In the genomic region with DNA sequence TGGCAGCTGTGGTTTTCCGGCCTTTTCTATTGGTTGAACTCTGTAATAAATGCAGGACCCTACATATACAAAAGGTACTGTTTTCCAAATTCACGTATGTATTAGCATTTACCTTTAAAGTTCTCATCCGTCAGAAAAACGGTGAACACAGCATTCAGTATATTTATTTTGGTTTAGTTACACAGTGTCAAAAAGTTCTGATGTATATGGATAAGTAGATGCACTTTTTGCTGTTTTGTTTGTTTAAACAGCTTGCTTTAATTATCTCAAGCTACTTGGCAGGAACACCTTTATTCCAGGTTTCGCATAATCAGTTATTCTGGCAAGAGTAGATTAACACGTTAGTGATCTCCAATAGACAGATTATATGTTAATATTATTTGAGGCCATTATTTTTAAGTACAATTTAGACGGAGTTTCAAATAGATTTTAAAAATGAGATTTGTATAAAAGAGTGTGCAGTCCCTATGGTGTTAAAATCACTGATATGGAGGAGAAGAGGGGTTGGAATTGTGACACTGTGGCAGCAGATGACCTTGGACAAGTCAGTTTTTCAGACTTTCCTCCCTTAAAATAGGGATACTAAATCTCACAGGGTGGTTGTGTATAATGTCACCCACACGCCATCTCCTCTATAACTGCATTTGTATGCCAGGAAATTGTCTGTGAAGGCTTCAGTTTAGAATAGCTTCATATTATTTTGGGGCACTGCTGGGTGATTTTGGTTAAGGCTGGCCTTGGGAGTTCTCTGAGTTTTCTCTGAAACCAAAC, we compare ENCODE assay signal across 8 cellular contexts. TPM values are rescaled to one million over a fixed set of nuclear protein-coding genes. Genes with fewer than 3 reads are reported as not detected.
DNase-seq lines count a peak whose midpoint lies in the region; ATAC-seq, FAIRE-seq and TF ChIP-seq lines count a peak whose summit lies in the region.

No MANE protein-coding gene starts in this region.

- H2BK5ac ChIP-seq in H1 (ENCODE audit: low read depth, low read length), result no peak overlapping the region

- peak overlapping the region; percentile 69 for H3K4me3 ChIP-seq in CD8-positive, alpha-beta memory T cell (ENCODE audit: low read length)
- peak overlapping the region; percentile 99 for H3K4me3 ChIP-seq in OCI-LY1 (ENCODE audit: low read depth, low read length, poor library complexity, severe bottlenecking)
- peak overlapping the region in 2 of 4 experiments; percentile 80 to 89; a peak in 3 of 8 replicates for H3K4me3 ChIP-seq in H1 (ENCODE audit: extremely low read depth in 1 of 4, insufficient read depth in 2 of 4, low read depth in 3 of 4, low read length in 4 of 4)

- no peaks in the 10 kb centered on the region for H3K9me3 Mint-ChIP-seq in CD8-positive, alpha-beta memory T cell
- H3K9me3 Mint-ChIP-seq in osteocyte (ENCODE audit: unreplicated experiment), result no peaks in the 10 kb centered on the region

- TF ChIP-seq CTCF in OCI-LY1 (IDR thresholded peaks at IDR 0.05; ENCODE audit: low read length) (no peak), H1 (IDR thresholded peaks at IDR 0.05; ENCODE audit: control extremely low read depth in 1 of 3, insufficient read depth in 1 of 3, low read depth in 1 of 3, low read length in 3 of 3) (no peak), osteocyte (IDR thresholded peaks at IDR 0.05) (no peak)

- peaks cover 35% of the 10 kb centered on the region for H3K79me2 ChIP-seq in OCI-LY1 (ENCODE audit: insufficient read depth, low read length)
- peaks cover 0 to 32% of the 10 kb centered on the region in 2 experiments; a peak in 2 of 4 replicates for H3K79me2 ChIP-seq in H1 (ENCODE audit: control insufficient read depth in 1 of 2, insufficient read depth in 2 of 2, low read length in 2 of 2)

- no peak for FAIRE-seq in H1 (lab: Jason Lieb, UNC)

- H3K4me2 ChIP-seq in OCI-LY1 (ENCODE audit: low read length) (peak overlapping the region; percentile 97), H1 (ENCODE audit: insufficient read depth in 1 of 2, low read depth in 2 of 2, low read length in 2 of 2) (peak overlapping the region; percentile 84 to 90; a peak in 3 of 4 replicates)

- TF ChIP-seq EP300 in H1 (IDR thresholded peaks at IDR 0.05; ENCODE audit: borderline replicate concordance in 1 of 2, low read depth in 2 of 2, low read length in 2 of 2), result no peak

- H3K79me1 ChIP-seq in H1 (ENCODE audit: low read depth, low read length), result no peaks in the 10 kb centered on the region

- H2AK5ac ChIP-seq in H1 (ENCODE audit: low read depth, low read length), result no peak overlapping the region

- H3K23ac ChIP-seq in H1 (ENCODE audit: insufficient read length), result no peak overlapping the region

- H3K56ac ChIP-seq in H1 (replicated peaks; ENCODE audit: insufficient read length, low read depth, low read length), result no peak overlapping the region

- H3K9ac ChIP-seq in OCI-LY1 (ENCODE audit: low read length) (peak overlapping the region; percentile 93), H1 (replicated peaks in 1 of 4; ENCODE audit: extremely low read depth in 1 of 4, low read depth in 3 of 4, low read length in 3 of 4) (peak overlapping the region in 1 of 4 experiments; percentile 69; a peak in 1 of 7 replicates)

- H3K36me3 Mint-ChIP-seq in CD8-positive, alpha-beta memory T cell, result peaks cover 8 to 65% (median 25%) of the 10 kb centered on the region in 3 donors
- peaks cover 55% of the 10 kb centered on the region for H3K36me3 Mint-ChIP-seq in osteocyte (ENCODE audit: unreplicated experiment)

- POLR2A ChIA-PET in CD8-positive, alpha-beta memory T cell (lab: Charles Lee), result interaction anchor here (0.6 to 0.9 kb wide), 3 partner anchors 26 to 99 kb away, joined by 3 to 6 read pairs (median 3); partner anchors contain the start of gene NLRC5
- POLR2A ChIA-PET in H1 (lab: Charles Lee; ENCODE audit: partially characterized antibody), result interaction anchor here (1.3 to 11.4 kb wide), 6 partner anchors 10 to 96 kb away, joined by 3 to 125 read pairs (median 16); no protein-coding TSS in a partner anchor

- peaks cover 61% of the 10 kb centered on the region for H3K4me1 ChIP-seq in CD8-positive, alpha-beta memory T cell (ENCODE audit: insufficient read depth, low read length)
- peaks cover 78% of the 10 kb centered on the region for H3K4me1 ChIP-seq in OCI-LY1 (ENCODE audit: insufficient read depth, low read length, severe bottlenecking)
- H3K4me1 ChIP-seq in H1 (replicated peaks in 1 of 4; ENCODE audit: control insufficient read depth in 3 of 4, insufficient read depth in 4 of 4, low read length in 3 of 4), result peaks cover 5 to 17% (median 11%) of the 10 kb centered on the region in 4 experiments

- peak overlapping the region; percentile 95 for H3K27ac ChIP-seq in CD8-positive, alpha-beta memory T cell (ENCODE audit: low read depth, low read length)
- peak overlapping the region; percentile 98 for H3K27ac ChIP-seq in OCI-LY1 (ENCODE audit: low read depth, low read length, poor library complexity, severe bottlenecking)
- no peak overlapping the region for H3K27ac ChIP-seq in H1 (ENCODE audit: low read depth, low read length)

- peaks cover 53 to 67% (median 66%) of the 10 kb centered on the region in 3 donors for H3K4me1 Mint-ChIP-seq in CD8-positive, alpha-beta memory T cell
- peaks cover 54% of the 10 kb centered on the region for H3K4me1 Mint-ChIP-seq in osteocyte (ENCODE audit: unreplicated experiment)

- no peak for DNase-seq in CD8-positive, alpha-beta memory T cell
- DNase-seq in H1 (ENCODE audit: low read depth in 1 of 2, low spot score in 2 of 2) (no peak), osteocyte (ENCODE audit: extremely low spot score, unreplicated experiment) (no peak), NCI-H510A (lab: John Stamatoyannopoulos, UW) (no peak)

- peak overlapping the region; percentile 95 to 99 (median 98) for H3K27ac Mint-ChIP-seq in CD8-positive, alpha-beta memory T cell
- peak overlapping the region; percentile 95 for H3K27ac Mint-ChIP-seq in osteocyte (ENCODE audit: unreplicated experiment)

- H3K4me3 Mint-ChIP-seq in CD8-positive, alpha-beta memory T cell, result peak overlapping the region; percentile 95 to 100 (median 98)
- H3K4me3 Mint-ChIP-seq in osteocyte (ENCODE audit: unreplicated experiment), result peak overlapping the region; percentile 98

- WGBS in H1 (ENCODE audit: extremely low coverage in 1 of 2, insufficient coverage in 1 of 2, insufficient read length in 1 of 2, insufficient replicate concordance in 2 of 2, low coverage in 1 of 2, low lambda C conversion rate in 2 of 2, missing lambda C conversion rate in 1 of 2), 2 experiments, result 77% methylated on average over 8 of the region's 8 CpGs; no CpG with 5 or more reads in 1 of the 2 experiments

- H4K20me1 ChIP-seq in OCI-LY1 (ENCODE audit: insufficient read depth, low read length) (no peaks in the 10 kb centered on the region), H1 (replicated peaks in 1 of 2; ENCODE audit: control insufficient read depth in 1 of 2, insufficient read depth in 2 of 2, low read length in 2 of 2) (peaks cover 4 to 7% of the 10 kb centered on the region in 2 experiments)

- H2BK12ac ChIP-seq in H1 (ENCODE audit: low read depth, low read length), result no peak overlapping the region

- no peak overlapping the region for H2AFZ ChIP-seq in OCI-LY1 (ENCODE audit: low read length)
- H2AFZ ChIP-seq in H1 (ENCODE audit: low read length), result no peak overlapping the region

- ATAC-seq in HG03442 (IDR thresholded peaks at IDR 0.05; ENCODE audit: unreplicated experiment) (no peak), GM21390 (IDR thresholded peaks at IDR 0.05; ENCODE audit: unreplicated experiment) (no peak), GM18868 (IDR thresholded peaks at IDR 0.05; ENCODE audit: unreplicated experiment) (no peak)

- H3K23me2 ChIP-seq in H1 (ENCODE audit: low read depth, low read length), result peaks cover 5% of the 10 kb centered on the region; the same call in 1 of the 2 replicates

- no peak overlapping the region for H4K5ac ChIP-seq in H1 (ENCODE audit: insufficient read length, low read depth, low read length)

- H2BK120ac ChIP-seq in H1 (replicated peaks; ENCODE audit: low read depth, low read length), result no peak overlapping the region

- peaks cover 0 to 5% of the 10 kb centered on the region in 2 donors for H3K27me3 Mint-ChIP-seq in CD8-positive, alpha-beta memory T cell
- no peaks in the 10 kb centered on the region for H3K27me3 Mint-ChIP-seq in osteocyte (ENCODE audit: unreplicated experiment)

- H3K18ac ChIP-seq in H1 (ENCODE audit: extremely low read depth, low read length), result no peak overlapping the region

- TF ChIP-seq RAD21 in H1 (IDR thresholded peaks at IDR 0.05 in 1 of 2, conservative IDR thresholded peaks at IDR 0.05 in 1 of 2; ENCODE audit: low read depth in 2 of 2, low read length in 2 of 2), result no peak

- H3F3A ChIP-seq in OCI-LY1 (ENCODE audit: insufficient read depth, low read length), result no peaks in the 10 kb centered on the region

- no peak overlapping the region for H2BK15ac ChIP-seq in H1 (ENCODE audit: low read length)

- H3K27me3 ChIP-seq in CD8-positive, alpha-beta memory T cell (ENCODE audit: insufficient read depth, low read length, poor library complexity, severe bottlenecking), result no peaks in the 10 kb centered on the region
- H3K27me3 ChIP-seq in OCI-LY1 (ENCODE audit: insufficient read depth, low read length), result no peaks in the 10 kb centered on the region
- H3K27me3 ChIP-seq in H1 (replicated peaks in 1 of 4; ENCODE audit: control insufficient read depth in 3 of 4, extremely low read depth in 1 of 4, insufficient read depth in 3 of 4, low read length in 3 of 4), result no peaks in the 10 kb centered on the region

- no peak overlapping the region for H3K4ac ChIP-seq in H1 (replicated peaks; ENCODE audit: insufficient read length, low read depth, low read length)

- no peak overlapping the region for H3K14ac ChIP-seq in H1 (ENCODE audit: insufficient read length)

- TF ChIP-seq POLR2A in H1 (IDR thresholded peaks at IDR 0.05; ENCODE audit: control extremely low read depth in 1 of 2, low read depth in 2 of 2, low read length in 2 of 2), result no peak; a peak in 1 of 3 replicates

- no peak overlapping the region for H4K91ac ChIP-seq in H1 (replicated peaks; ENCODE audit: insufficient read length, low read length)

- H4K8ac ChIP-seq in H1 (ENCODE audit: extremely low read depth, insufficient read depth, low read length), result no peak overlapping the region

- H3K9me3 ChIP-seq in CD8-positive, alpha-beta memory T cell (ENCODE audit: low read length), result no peaks in the 10 kb centered on the region
- H3K9me3 ChIP-seq in OCI-LY1 (ENCODE audit: low read length) (no peaks in the 10 kb centered on the region), H1 (ENCODE audit: insufficient read depth in 2 of 2, low read depth in 1 of 2, low read length in 1 of 2) (no peaks in the 10 kb centered on the region)

- CTCF ChIA-PET in CD8-positive, alpha-beta memory T cell (lab: Charles Lee), result interaction anchor here (0.7 to 2.0 kb wide), 4 partner anchors 11 to 159 kb away, joined by 3 to 6 read pairs (median 4); no protein-coding TSS in a partner anchor
- CTCF ChIA-PET in H1 (lab: Charles Lee; ENCODE audit: partially characterized antibody), result interaction anchor here (1.0 to 6.7 kb wide), 3 partner anchors 19 to 66 kb away, joined by 4 to 32 read pairs (median 4); no protein-coding TSS in a partner anchor

- H3K36me3 ChIP-seq in CD8-positive, alpha-beta memory T cell (ENCODE audit: insufficient read depth, low read length), result peaks cover 24% of the 10 kb centered on the region
- H3K36me3 ChIP-seq in OCI-LY1 (ENCODE audit: insufficient read depth, low read length) (peaks cover 64% of the 10 kb centered on the region), H1 (ENCODE audit: control insufficient read depth in 2 of 4, insufficient read depth in 4 of 4, low read length in 3 of 4) (peaks cover 5 to 41% (median 28%) of the 10 kb centered on the region in 4 experiments; a peak in 7 of 8 replicates)

- no peak overlapping the region for H2BK20ac ChIP-seq in H1 (ENCODE audit: low read length)

- no peaks in the 10 kb centered on the region for H3K9me2 ChIP-seq in OCI-LY1 (ENCODE audit: low read depth, low read length)

RNA-seq across cellular contexts. Expression of gene HERPUD1, which starts 2.1 kb away (rescaled TPM):
- total RNA-seq in CD8-positive, alpha-beta memory T cell, result 100 to 1,000 TPM; 162 to 176 TPM
- 107 TPM for polyA plus RNA-seq in CD8-positive, alpha-beta memory T cell
- 34.7 and 35.6 TPM in 2 replicates for total RNA-seq in H1 (2021; fragmentation: NEBNext Ultra II Directional; extraction: Animal tissue kit (Norgen Biotek cat#: 25700))
- polyA plus RNA-seq in H1 (2011; rRNA removed), result 17.5 and 23.3 TPM in 2 replicates
- 19.8 TPM for polyA plus RNA-seq in H1 (2011; cell fraction: cytosol; rRNA removed)
- 30.6 TPM for polyA plus RNA-seq in H1 (2011; cell fraction: nucleus; rRNA removed)
- polyA plus RNA-seq in H1 (2012, experiment 1 of 2), result 20.0 to 28.0 TPM (median 25.9 TPM) in 4 replicates
- polyA plus RNA-seq in H1 (2012, experiment 2 of 2), result 11.5 TPM
- 17.6 TPM for polyA plus RNA-seq in H1 (2013, experiment 1 of 2)
- 17.8 TPM for polyA plus RNA-seq in H1 (2013, experiment 2 of 2)
- polyA minus RNA-seq in H1 (2011; rRNA and poly(A)+ RNA removed), result 35.3 and 36.1 TPM in 2 replicates
- polyA minus RNA-seq in H1 (2011; cell fraction: cytosol; rRNA and poly(A)+ RNA removed), result 47.9 TPM
- 32.3 TPM for polyA minus RNA-seq in H1 (2011; cell fraction: nucleus; rRNA and poly(A)+ RNA removed)
- 251 and 285 TPM in 2 replicates for total RNA-seq in osteocyte

RNA-seq across cellular contexts. Expression of gene CETP, which starts 27.7 kb away (rescaled TPM):
- not detected for total RNA-seq in CD8-positive, alpha-beta memory T cell
- polyA plus RNA-seq in CD8-positive, alpha-beta memory T cell, result not detected
- total RNA-seq in H1 (2021; fragmentation: NEBNext Ultra II Directional; extraction: Animal tissue kit (Norgen Biotek cat#: 25700)), result not detected in 2 replicates
- polyA plus RNA-seq in H1 (2011; rRNA removed), result not detected in 2 replicates
- not detected for polyA plus RNA-seq in H1 (2011; cell fraction: cytosol; rRNA removed)
- not detected for polyA plus RNA-seq in H1 (2011; cell fraction: nucleus; rRNA removed)
- 0.09 TPM in 1 of 4 replicates, not detected in the others for polyA plus RNA-seq in H1 (2012, experiment 1 of 2)
- not detected for polyA plus RNA-seq in H1 (2012, experiment 2 of 2)
- polyA plus RNA-seq in H1 (2013, experiment 1 of 2), result not detected
- 0.02 TPM for polyA plus RNA-seq in H1 (2013, experiment 2 of 2)
- polyA minus RNA-seq in H1 (2011; rRNA and poly(A)+ RNA removed), result not detected in 2 replicates
- polyA minus RNA-seq in H1 (2011; cell fraction: cytosol; rRNA and poly(A)+ RNA removed), result not detected
- polyA minus RNA-seq in H1 (2011; cell fraction: nucleus; rRNA and poly(A)+ RNA removed), result not detected
- not detected in 2 replicates for total RNA-seq in osteocyte

RNA-seq across cellular contexts. Expression of gene NLRC5, which starts 55.3 kb away (rescaled TPM):
- 100 to 1,000 TPM; 173 to 178 TPM for total RNA-seq in CD8-positive, alpha-beta memory T cell
- polyA plus RNA-seq in CD8-positive, alpha-beta memory T cell, result 165 TPM
- total RNA-seq in H1 (2021; fragmentation: NEBNext Ultra II Directional; extraction: Animal tissue kit (Norgen Biotek cat#: 25700)), result 2.8 and 3.2 TPM in 2 replicates
- 2.0 and 2.2 TPM in 2 replicates for polyA plus RNA-seq in H1 (2011; rRNA removed)
- 1.8 TPM for polyA plus RNA-seq in H1 (2011; cell fraction: cytosol; rRNA removed)
- 8.8 TPM for polyA plus RNA-seq in H1 (2011; cell fraction: nucleus; rRNA removed)
- 0.97 to 4.4 TPM (median 2.8 TPM) in 4 replicates for polyA plus RNA-seq in H1 (2012, experiment 1 of 2)
- 1.3 TPM for polyA plus RNA-seq in H1 (2012, experiment 2 of 2)
- polyA plus RNA-seq in H1 (2013, experiment 1 of 2), result 1.3 TPM
- 1.1 TPM for polyA plus RNA-seq in H1 (2013, experiment 2 of 2)
- 4.4 and 5.0 TPM in 2 replicates for polyA minus RNA-seq in H1 (2011; rRNA and poly(A)+ RNA removed)
- polyA minus RNA-seq in H1 (2011; cell fraction: cytosol; rRNA and poly(A)+ RNA removed), result 2.4 TPM
- 10.5 TPM for polyA minus RNA-seq in H1 (2011; cell fraction: nucleus; rRNA and poly(A)+ RNA removed)
- 21.1 and 24.7 TPM in 2 replicates for total RNA-seq in osteocyte
